16 cellular contexts compared by ENCODE assay signal in the genomic region with DNA sequence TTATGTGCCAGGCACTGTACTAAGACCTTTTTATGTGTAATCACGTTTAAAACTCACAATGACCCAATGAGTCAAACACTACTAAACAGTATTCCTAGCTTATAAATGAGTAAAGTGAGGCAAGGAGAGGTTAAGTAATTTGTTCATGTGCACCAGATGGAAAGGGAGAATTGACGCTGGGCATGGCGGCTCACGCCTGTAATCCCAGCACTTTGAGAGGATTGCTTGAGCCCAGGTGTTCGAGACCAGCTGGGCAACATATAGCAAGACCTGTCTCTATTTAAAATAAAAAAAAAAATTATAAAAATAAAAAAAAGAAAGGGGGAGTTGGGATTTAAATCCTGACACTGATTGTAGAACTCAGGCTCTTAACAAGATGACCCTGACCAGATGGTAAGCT. TPM values are rescaled to one million over a fixed set of nuclear protein-coding genes. Genes with fewer than 3 reads are reported as not detected.
DNase-seq lines count a peak whose midpoint lies in the region; ATAC-seq and TF ChIP-seq lines count a peak whose summit lies in the region.
"Had no signal": no experiment of that assay in that cellular context is flagged by ENCODE, and none has a peak within 500 bp of the region (broad histone marks: within the 10 kb centered on the region; RNA-seq: fewer than 3 reads in every experiment).

No MANE protein-coding gene starts in this region.

- peaks cover 38% of the 10 kb centered on the region for H3K36me3 Mint-ChIP-seq in CD8-positive, alpha-beta T cell

- no CpG with 5 or more reads among the region's 5 CpGs for WGBS in IMR-90 (ENCODE audit: extremely low coverage in 2 of 2, insufficient read length in 1 of 2), 2 experiments
- 100% methylated on average over 3 of the region's 5 CpGs for WGBS in mesenchymal stem cell
- 90 to 98% (median 93%) methylated on average over 5 of the region's 5 CpGs for WGBS in spleen, 5 donors

- dilution Hi-C loops in IMR-90 (cut with HindIII; ENCODE audit: low sequenced_read_pairs, unreplicated experiment), result no loop called here

- H3K23ac ChIP-seq in IMR-90 (ENCODE audit: low read depth, low read length) (no peak overlapping the region), mesenchymal stem cell (ENCODE audit: low read length in 2 of 2) (no peak overlapping the region)

- H3K14ac ChIP-seq in IMR-90 (replicated peaks; ENCODE audit: low read depth, low read length) (0 out of 2 replicates have a peak overlapping the region, but pooled peaks have one; percentile 24), mesenchymal stem cell (ENCODE audit: low read length in 2 of 2) (no peak overlapping the region)

- CTCF ChIA-PET in CD8-positive, alpha-beta T cell (lab: Charles Lee), result interaction anchor here (1.1 kb wide), 1 partner anchor 126 kb away, joined by 5 read pairs; no protein-coding TSS in a partner anchor
- CTCF ChIA-PET in IMR-90 (lab: Yijun Ruan, JAX), result no interaction called here

- peaks cover 10% of the 10 kb centered on the region for H3K36me3 ChIP-seq in CD8-positive, alpha-beta T cell (ENCODE audit: insufficient read depth, low read length)
- peaks cover 20% of the 10 kb centered on the region for H3K36me3 ChIP-seq in IMR-90 (ENCODE audit: control insufficient read depth, insufficient read depth, low read length)
- H3K36me3 ChIP-seq in mesenchymal stem cell (ENCODE audit: control insufficient read depth in 1 of 2, insufficient read depth in 2 of 2, low read depth in 1 of 2, low read length in 2 of 2), result peaks cover 28 to 35% of the 10 kb centered on the region in 2 experiments
- peaks cover 0 to 44% (median 20%) of the 10 kb centered on the region in 6 donors for H3K36me3 ChIP-seq in spleen
- peaks cover 27% of the 10 kb centered on the region for H3K36me3 ChIP-seq in MG63

- POLR2A ChIA-PET in CD8-positive, alpha-beta T cell (lab: Charles Lee), result no interaction called here
- POLR2A ChIA-PET in IMR-90 (lab: Charles Lee; ENCODE audit: unreplicated experiment), result no interaction called here

- no peak overlapping the region for H2AK9ac ChIP-seq in IMR-90 (replicated peaks; ENCODE audit: low read depth, low read length, poor library complexity)

- TF ChIP-seq CTCF in CD8-positive, alpha-beta T cell (IDR thresholded peaks at IDR 0.05), result no peak
- TF ChIP-seq CTCF in IMR-90 (conservative IDR thresholded peaks at IDR 0.05; ENCODE audit: low read depth, low read length), result no peak
- TF ChIP-seq CTCF in spleen (IDR thresholded peaks at IDR 0.05 in 8 of 11, conservative IDR thresholded peaks at IDR 0.05 in 3 of 11), result no peak

- H3K9me3 Mint-ChIP-seq in CD8-positive, alpha-beta T cell, result no peaks in the 10 kb centered on the region

- peaks cover 8% of the 10 kb centered on the region for H3K4me1 ChIP-seq in CD8-positive, alpha-beta T cell (ENCODE audit: insufficient read depth, low read length)
- H3K4me1 ChIP-seq in IMR-90 (ENCODE audit: control insufficient read depth, insufficient read depth, low read length) (peaks cover 3% of the 10 kb centered on the region; the same call in 1 of the 2 replicates), mesenchymal stem cell (ENCODE audit: control insufficient read depth, insufficient read depth, low read depth, low read length) (peaks cover 9% of the 10 kb centered on the region), spleen (peaks cover 0 to 14% (median 8%) of the 10 kb centered on the region in 6 donors)

- intact Hi-C loops in CD8-positive, alpha-beta T cell (cut with DNase I, micrococcal nuclease), result no loop called here
- intact Hi-C loops in IMR-90 (cut with micrococcal nuclease) (no loop called here), spleen (cut with DNase I; ENCODE audit: low total_unique reads) (no loop called here), posterior cingulate gyrus (cut with DNase I) (no loop called here)

- no peak overlapping the region for H3K4me3 Mint-ChIP-seq in CD8-positive, alpha-beta T cell

- TF ChIP-seq RAD21 in IMR-90 (IDR thresholded peaks at IDR 0.05; ENCODE audit: low read length), result no peak

- H3K18ac ChIP-seq in IMR-90 (ENCODE audit: low read depth, low read length), result no peak overlapping the region
- no peak overlapping the region for H3K18ac ChIP-seq in mesenchymal stem cell (ENCODE audit: low read depth in 1 of 2, low read length in 2 of 2)

- peaks cover 10% of the 10 kb centered on the region for H3K4me1 Mint-ChIP-seq in CD8-positive, alpha-beta T cell (ENCODE audit: low read depth)

- H3K56ac ChIP-seq in IMR-90 (ENCODE audit: extremely low read depth, insufficient read depth, low read length), result no peak overlapping the region

- peak overlapping the region; percentile 49 to 80 for H2BK12ac ChIP-seq in mesenchymal stem cell (ENCODE audit: low read length in 2 of 2)

- H2BK5ac ChIP-seq in IMR-90 (ENCODE audit: low read depth, low read length, poor library complexity, severe bottlenecking) (no peak overlapping the region), mesenchymal stem cell (ENCODE audit: low read depth, low read length, poor library complexity, severe bottlenecking) (no peak overlapping the region)

- no peaks in the 10 kb centered on the region for H3K27me3 ChIP-seq in CD8-positive, alpha-beta T cell (ENCODE audit: insufficient read depth, low read length)
- no peaks in the 10 kb centered on the region for H3K27me3 ChIP-seq in IMR-90 (ENCODE audit: control insufficient read depth, insufficient read depth, low read length)
- H3K27me3 ChIP-seq in mesenchymal stem cell (ENCODE audit: control insufficient read depth in 1 of 2, insufficient read depth in 1 of 2, low read length in 2 of 2), result no peaks in the 10 kb centered on the region
- no peaks in the 10 kb centered on the region for H3K27me3 ChIP-seq in spleen (replicated peaks in 1 of 7)
- no peaks in the 10 kb centered on the region for H3K27me3 ChIP-seq in MG63
- H3K27me3 ChIP-seq: BLaER1 treated with 17β-estradiol and CSF1 and Interleukin-3, amounts not matched to agents 10 nM and 100 nM had no signal

- peak overlapping the region; percentile 84 for H2AK5ac ChIP-seq in IMR-90 (ENCODE audit: low read depth, low read length)
- H2AK5ac ChIP-seq in mesenchymal stem cell (ENCODE audit: low read length, severe bottlenecking), result no peak overlapping the region

- no peak overlapping the region for H3K4me3 ChIP-seq in CD8-positive, alpha-beta T cell (ENCODE audit: low read depth, low read length)
- H3K4me3 ChIP-seq in IMR-90 (ENCODE audit: insufficient read depth, low read depth, low read length) (no peak overlapping the region), mesenchymal stem cell (ENCODE audit: insufficient read depth in 1 of 2, low read depth in 1 of 2, low read length in 2 of 2) (no peak overlapping the region), spleen (no peak overlapping the region), MG63 (no peak overlapping the region)
- H3K4me3 ChIP-seq: BLaER1 treated with 17β-estradiol and CSF1 and Interleukin-3, amounts not matched to agents 10 nM and 100 nM; PC-9 had no signal

- peaks cover 3% of the 10 kb centered on the region for H3K9me1 ChIP-seq in IMR-90 (ENCODE audit: insufficient read depth, low read length)

- H4K5ac ChIP-seq in IMR-90 (ENCODE audit: low read depth, low read length), result no peak overlapping the region

- H2BK120ac ChIP-seq in IMR-90 (ENCODE audit: low read depth, low read length) (no peak overlapping the region), mesenchymal stem cell (ENCODE audit: low read depth, low read length) (no peak overlapping the region)

- H4K91ac ChIP-seq in IMR-90 (ENCODE audit: insufficient read depth, low read depth, low read length) (no peak overlapping the region; the same call in 1 of the 2 replicates), mesenchymal stem cell (ENCODE audit: low read length) (peak overlapping the region; percentile 4)

- H2BK15ac ChIP-seq in IMR-90 (ENCODE audit: low read depth, low read length) (peak overlapping the region; percentile 34; the same call in 1 of the 3 replicates), mesenchymal stem cell (ENCODE audit: low read depth, poor library complexity, severe bottlenecking) (no peak overlapping the region)

- H3K79me1 ChIP-seq in IMR-90 (ENCODE audit: low read depth in 1 of 2, low read length in 2 of 2) (peaks cover 0 to 31% of the 10 kb centered on the region in 2 experiments; a peak in 3 of 4 replicates), mesenchymal stem cell (replicated peaks; ENCODE audit: low read length, poor library complexity, severe bottlenecking) (no peaks in the 10 kb centered on the region)

- ATAC-seq in CD8-positive, alpha-beta T cell, result no peak
- ATAC-seq in IMR-90 (ENCODE audit: low read depth) (no peak), HG03342 (IDR thresholded peaks at IDR 0.05; ENCODE audit: unreplicated experiment) (no peak)

- H3K27ac Mint-ChIP-seq in CD8-positive, alpha-beta T cell, result peak overlapping the region; percentile 1

- no peak for DNase-seq in CD8-positive, alpha-beta T cell
- DNase-seq in IMR-90 (no peak), mesenchymal stem cell (no peak), spleen (peak; percentile 12), posterior cingulate gyrus (no peak), AG08395 (ENCODE audit: low spot score) (no peak), MG63 (no peak)
- DNase-seq: DMS53, H7, NCI-H1436, NCI-H2081, NCI-H2227 treated with DMSO at 0.1 percent for 48 hours, NCI-H526 treated with DMSO at 0.1 percent for 48 hours, PC-9 had no signal

- H3K4ac ChIP-seq in IMR-90 (ENCODE audit: low read depth, low read length), result peak overlapping the region; percentile 34; the same call in 1 of the 2 replicates
- H3K4ac ChIP-seq in mesenchymal stem cell (ENCODE audit: low read depth in 1 of 2, low read length in 2 of 2), result no peak overlapping the region

- H3K4me2 ChIP-seq in IMR-90 (ENCODE audit: low read depth, low read length), result no peak overlapping the region
- no peak overlapping the region for H3K4me2 ChIP-seq in mesenchymal stem cell (ENCODE audit: low read length, poor library complexity, severe bottlenecking)
- H3K4me2 ChIP-seq: BLaER1 treated with 17β-estradiol and CSF1 and Interleukin-3, amounts not matched to agents 10 nM and 100 nM; PC-9 had no signal

- no peaks in the 10 kb centered on the region for H3K27me3 Mint-ChIP-seq in CD8-positive, alpha-beta T cell (ENCODE audit: low read depth)

- H3K9me3 ChIP-seq in CD8-positive, alpha-beta T cell (ENCODE audit: low read length), result no peaks in the 10 kb centered on the region
- H3K9me3 ChIP-seq in IMR-90 (ENCODE audit: control insufficient read depth, insufficient read depth, low read length) (peaks cover 2% of the 10 kb centered on the region; the same call in 1 of the 2 replicates), mesenchymal stem cell (ENCODE audit: control insufficient read depth, low read length) (no peaks in the 10 kb centered on the region), spleen (no peaks in the 10 kb centered on the region), MG63 (no peaks in the 10 kb centered on the region)
- H3K9me3 ChIP-seq: BLaER1 treated with 17β-estradiol and CSF1 and Interleukin-3, amounts not matched to agents 10 nM and 100 nM had no signal

- no peaks in the 10 kb centered on the region for H4K20me1 ChIP-seq in IMR-90 (ENCODE audit: insufficient read depth, low read length)

- H2AFZ ChIP-seq in IMR-90 (replicated peaks; ENCODE audit: low read length, poor library complexity) (no peak overlapping the region), mesenchymal stem cell (ENCODE audit: low read depth, low read length) (no peak overlapping the region)
- H2AFZ ChIP-seq: PC-9 had no signal

- no peak overlapping the region for H2BK20ac ChIP-seq in IMR-90 (ENCODE audit: low read depth, low read length)

- H3K27ac ChIP-seq in CD8-positive, alpha-beta T cell (ENCODE audit: low read depth, low read length), result no peak overlapping the region
- H3K27ac ChIP-seq in IMR-90 (ENCODE audit: insufficient read depth, low read length) (no peak overlapping the region), mesenchymal stem cell (ENCODE audit: low read length, poor library complexity, severe bottlenecking) (no peak overlapping the region), spleen (no peak overlapping the region)
- H3K27ac ChIP-seq: BLaER1 treated with 17β-estradiol and CSF1 and Interleukin-3, amounts not matched to agents 10 nM and 100 nM; PC-9 had no signal

- H3K9ac ChIP-seq in IMR-90 (ENCODE audit: low read depth, low read length) (no peak overlapping the region), mesenchymal stem cell (ENCODE audit: low read length) (no peak overlapping the region)
- H3K9ac ChIP-seq: BLaER1 treated with 17β-estradiol and CSF1 and Interleukin-3, amounts not matched to agents 10 nM and 100 nM had no signal

- in situ Hi-C loops in IMR-90 (cut with MboI; ENCODE audit: low sequenced_read_pairs), result no loop called here

- TF ChIP-seq POLR2A in IMR-90 (IDR thresholded peaks at IDR 0.05; ENCODE audit: low read depth, low read length) (no peak), spleen (IDR thresholded peaks at IDR 0.05) (no peak)

- H4K8ac ChIP-seq in IMR-90 (ENCODE audit: low read depth in 2 of 2, low read length in 2 of 2) (peak overlapping the region in 1 of 2 experiments; percentile 5; a peak in 1 of 4 replicates), mesenchymal stem cell (ENCODE audit: low read length) (no peak overlapping the region)

- no TSS peak for BruUV-seq in IMR-90 (replicated peaks; lab: Mats Ljungman, UMichigan)

RNA-seq across cellular contexts. Expression of gene DLG5, which starts 46.7 kb away (rescaled TPM):
- total RNA-seq in CD8-positive, alpha-beta T cell, result 1 to 10 TPM; 5.5 to 6.3 TPM
- total RNA-seq in IMR-90 (2012; rRNA removed) (12.7 and 14.7 TPM in 2 replicates), spleen (10 to 100 TPM in 4 of 7 donors, 1 to 10 TPM in 3; 6.7 to 14.4 (median 10.4) TPM)
- polyA plus RNA-seq in IMR-90 (2012; rRNA removed) (28.6 and 28.7 TPM in 2 replicates), spleen (1 to 10 TPM; 2.0 to 2.4 (median 2.3) TPM)
- polyA plus RNA-seq in IMR-90 (2012; cell fraction: cytosol; rRNA removed), result 20.6 and 27.7 TPM in 2 replicates
- 59.2 and 67.7 TPM in 2 replicates for polyA plus RNA-seq in IMR-90 (2012; cell fraction: nucleus; rRNA removed; ENCODE audit: low replicate concordance)
- polyA plus RNA-seq in mesenchymal stem cell (2013, experiment 1 of 2), result 35.0 TPM
- 33.7 TPM for polyA plus RNA-seq in mesenchymal stem cell (2013, experiment 2 of 2)
- total RNA-seq in MG63 (2014; rRNA removed; shearing (Covaris generic); ENCODE audit: low replicate concordance), result 22.6 and 33.8 TPM in 2 replicates

RNA-seq across cellular contexts. Expression of gene POLR3A, which starts 56.0 kb away (rescaled TPM):
- total RNA-seq in CD8-positive, alpha-beta T cell, result 1 to 10 TPM; 5.9 to 7.0 TPM
- 21.4 and 24.4 TPM in 2 replicates for total RNA-seq in IMR-90 (2012; rRNA removed)
- 11.9 TPM in 2 replicates for polyA plus RNA-seq in IMR-90 (2012; rRNA removed)
- polyA plus RNA-seq in IMR-90 (2012; cell fraction: cytosol; rRNA removed), result 4.6 and 5.4 TPM in 2 replicates
- 15.0 and 31.1 TPM in 2 replicates for polyA plus RNA-seq in IMR-90 (2012; cell fraction: nucleus; rRNA removed; ENCODE audit: low replicate concordance)
- polyA plus RNA-seq in mesenchymal stem cell (2013, experiment 1 of 2), result 8.4 TPM
- polyA plus RNA-seq in mesenchymal stem cell (2013, experiment 2 of 2), result 8.7 TPM
- 10 to 100 TPM; 11.9 to 18.9 (median 15.8) TPM for total RNA-seq in spleen
- polyA plus RNA-seq in spleen, result 1 to 10 TPM; 2.7 to 4.3 (median 3.3) TPM
- total RNA-seq in MG63 (2014; rRNA removed; shearing (Covaris generic); ENCODE audit: low replicate concordance), result 12.9 and 21.8 TPM in 2 replicates
